ENCODE assay signal across 28 cellular contexts in the genomic region with DNA sequence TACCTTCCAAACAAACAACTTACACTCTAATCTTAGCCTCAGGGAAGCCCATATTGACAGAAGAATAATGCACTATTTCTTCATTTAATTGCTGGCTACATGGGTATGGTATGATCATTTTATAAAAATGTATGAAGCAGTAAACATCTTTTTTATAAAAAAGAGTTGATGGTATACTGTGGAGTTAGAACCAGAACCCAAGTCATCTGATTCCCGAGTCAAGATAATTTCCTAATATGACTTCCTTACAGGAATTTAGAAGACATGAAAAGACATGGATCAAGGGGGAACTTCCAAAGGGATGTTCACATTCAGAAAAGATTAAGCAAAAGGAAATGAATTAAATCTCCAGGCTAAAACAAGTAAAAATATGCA.
"Had no signal": no experiment of that assay in that cellular context is flagged by ENCODE, and none has a peak within 500 bp of the region (broad histone marks: within the 10 kb centered on the region; RNA-seq: fewer than 3 reads in every experiment).

No MANE protein-coding gene starts in this region.

- H3K9me3 ChIP-seq: ascending aorta, breast epithelium, colonic mucosa had no signal

- H3K27ac ChIP-seq: ascending aorta, breast epithelium, cardiac muscle cell, colonic mucosa, epithelial cell of prostate, WERI-Rb-1 had no signal

- H3K4me1 ChIP-seq: ascending aorta, breast epithelium, colonic mucosa had no signal

- ATAC-seq: activated CD4-positive, alpha-beta T cell treated with anti-CD3 and anti-CD28 coated beads for 36 hours; activated CD8-positive, alpha-beta memory T cell treated with anti-CD3 and anti-CD28 coated beads, Interleukin-2, amount 10 ng/mL, durations not matched to agents 7 days and 5 days; activated CD8-positive, alpha-beta T cell treated with anti-CD3 and anti-CD28 coated beads, Interleukin-2, amount 10 ng/mL, durations not matched to agents 7 days and 5 days; activated naive CD4-positive, alpha-beta T cell treated with anti-CD3 and anti-CD28 coated beads, Interleukin-2, amount 50 U/mL, for 72 hours; activated T-cell treated with anti-CD3 and anti-CD28 coated beads, Interleukin-2, amount 50 U/mL, for 72 hours; T-helper 17 cell had no signal

- H3K4me3 ChIP-seq: ascending aorta, breast epithelium, cardiac muscle cell, colonic mucosa had no signal

- DNase-seq: activated CD4-positive, alpha-beta memory T cell treated with anti-CD3 and anti-CD28 coated beads for 36 hours; activated CD4-positive, alpha-beta T cell treated with anti-CD3 and anti-CD28 coated beads for 36 hours; activated CD4-positive, alpha-beta T cell treated with anti-CD3 and anti-CD28 coated beads, Interleukin-2, amount 10 ng/mL, durations not matched to agents 24 days and 14 days; activated CD4-positive, CD25-positive, alpha-beta regulatory T cell; activated CD4-positive, CD25-positive, alpha-beta regulatory T cell treated with anti-CD3 and anti-CD28 coated beads, Interleukin-2, amount 50 U/mL, for 72 hours; activated CD8-positive, alpha-beta memory T cell treated with anti-CD3 and anti-CD28 coated beads, Interleukin-2, amount 10 ng/mL, durations not matched to agents 7 days and 5 days; activated CD8-positive, alpha-beta memory T cell treated with anti-CD3 and anti-CD28 coated beads, Interleukin-2, amount 50 U/mL, for 4 hours; activated CD8-positive, alpha-beta T cell treated with anti-CD3 and anti-CD28 coated beads, Interleukin-2, amount 10 ng/mL, durations not matched to agents 7 days and 5 days; activated gamma-delta T cell; activated naive CD4-positive, alpha-beta T cell; activated naive CD4-positive, alpha-beta T cell treated with anti-CD3 and anti-CD28 coated beads, Interleukin-2, amount 10 ng/mL, durations not matched to agents 7 days and 5 days; activated naive CD8-positive, alpha-beta T cell treated with anti-CD3 and anti-CD28 coated beads, Interleukin-2, amount 10 ng/mL, durations not matched to agents 7 days and 5 days; activated T-cell treated with anti-CD3 and anti-CD28 coated beads, Interleukin-2, amount 50 U/mL, for 1 hour; activated T-cell treated with anti-CD3 and anti-CD28 coated beads, Interleukin-2, amount 50 U/mL, for 72 hours; central memory CD4-positive, alpha-beta T cell; cerebellar nuclear complex; colonic mucosa; effector CD8-positive, alpha-beta T cell; foreskin fibroblast; T-helper 1 cell; T-helper 17 cell; T1000; WERI-Rb-1 had no signal

- H3K27me3 ChIP-seq: ascending aorta, breast epithelium, cardiac muscle cell, colonic mucosa had no signal

- H3K36me3 ChIP-seq: colonic mucosa had no signal
